Comparison of ENCODE assay signal across 18 cellular contexts in the genomic region with DNA sequence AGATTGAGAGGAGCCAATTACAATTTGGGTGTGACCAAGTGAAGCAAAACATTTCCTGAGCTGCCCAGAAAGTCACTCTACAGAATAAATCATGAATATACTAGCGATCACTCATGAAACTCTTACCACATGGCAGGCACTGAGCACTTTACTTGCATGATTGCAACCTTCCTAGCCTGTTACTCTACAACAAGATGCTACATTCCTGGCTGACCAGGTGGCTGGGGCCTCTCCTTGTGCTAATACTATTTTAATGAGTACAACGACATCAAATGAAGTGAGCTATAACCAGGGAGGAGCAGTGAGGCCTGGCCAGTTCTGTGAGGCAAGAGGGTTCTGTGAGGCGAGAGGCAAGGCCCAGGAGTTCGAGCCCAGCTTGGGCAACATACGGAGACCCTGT.
"Had no signal": no experiment of that assay in that cellular context is flagged by ENCODE, and none has a peak within 500 bp of the region (broad histone marks: within the 10 kb centered on the region; RNA-seq: fewer than 3 reads in every experiment).

No MANE protein-coding gene starts in this region.

- H3K36me3 ChIP-seq: breast epithelium had no signal

- DNase-seq: activated CD4-positive, alpha-beta T cell treated with anti-CD3 and anti-CD28 coated beads for 1 hour; activated CD4-positive, alpha-beta T cell treated with anti-CD3 and anti-CD28 coated beads, Interleukin-2, amount 50 U/mL, for 48 hours; activated CD8-positive, alpha-beta memory T cell treated with anti-CD3 and anti-CD28 coated beads, Interleukin-2, amount 10 ng/mL, durations not matched to agents 7 days and 5 days; activated effector memory CD4-positive, alpha-beta T cell treated with Interleukin-2 at 50 U/mL for 16 hours; activated T-cell treated with anti-CD3 and anti-CD28 coated beads, Interleukin-2, amount 50 U/mL, for 24 hours; left cardiac atrium; naive thymus-derived CD8-positive, alpha-beta T cell; right cardiac atrium; stimulated activated naive B cell treated with anti-CD40 and anti-IgM and Interleukin-4, amounts not matched to agents 10 μg/mL and 1 μg/mL and 100 μg/mL, for 72 hours; substantia nigra; SW 1271; transverse colon had no signal

- H3K27me3 ChIP-seq: breast epithelium, gastroesophageal sphincter, hepatocyte, neutrophil, transverse colon had no signal

- H3K4me1 Mint-ChIP-seq: stimulated activated naive B cell treated with anti-CD40 and anti-IgM and Interleukin-4, amounts not matched to agents 10 μg/mL and 1 μg/mL and 100 μg/mL, for 72 hours had no signal

- H3K27me3 Mint-ChIP-seq: activated CD8-positive, alpha-beta memory T cell treated with anti-CD3 and anti-CD28 coated beads, Interleukin-2, amount 10 ng/mL, durations not matched to agents 7 days and 5 days; activated naive CD8-positive, alpha-beta T cell; activated T-cell treated with anti-CD3 and anti-CD28 coated beads, Interleukin-2, amount 50 U/mL, for 24 hours; naive thymus-derived CD8-positive, alpha-beta T cell; stimulated activated naive B cell treated with anti-CD40 and anti-IgM and Interleukin-4, amounts not matched to agents 10 μg/mL and 1 μg/mL and 100 μg/mL, for 72 hours had no signal

- H3K4me3 ChIP-seq: breast epithelium, gastroesophageal sphincter, hepatocyte, transverse colon had no signal

- H3K4me3 Mint-ChIP-seq: activated CD8-positive, alpha-beta memory T cell treated with anti-CD3 and anti-CD28 coated beads, Interleukin-2, amount 10 ng/mL, durations not matched to agents 7 days and 5 days; activated naive CD8-positive, alpha-beta T cell; activated T-cell treated with anti-CD3 and anti-CD28 coated beads, Interleukin-2, amount 50 U/mL, for 24 hours; naive thymus-derived CD8-positive, alpha-beta T cell; stimulated activated naive B cell treated with anti-CD40 and anti-IgM and Interleukin-4, amounts not matched to agents 10 μg/mL and 1 μg/mL and 100 μg/mL, for 72 hours; T-helper 2 cell treated with Interferon-gamma antibody and Interleukin-4, amounts not matched to agents 5 μg/mL and 100 μg/mL, for 36 hours had no signal

- ATAC-seq: activated CD8-positive, alpha-beta memory T cell treated with anti-CD3 and anti-CD28 coated beads, Interleukin-2, amount 10 ng/mL, durations not matched to agents 7 days and 5 days; gastroesophageal sphincter; left cardiac atrium; naive thymus-derived CD8-positive, alpha-beta T cell; right cardiac atrium; stimulated activated naive B cell treated with anti-CD40 and anti-IgM and Interleukin-4, amounts not matched to agents 10 μg/mL and 1 μg/mL and 100 μg/mL, for 72 hours had no signal

- H3K27ac Mint-ChIP-seq: activated CD8-positive, alpha-beta memory T cell treated with anti-CD3 and anti-CD28 coated beads, Interleukin-2, amount 10 ng/mL, durations not matched to agents 7 days and 5 days; activated naive CD8-positive, alpha-beta T cell; activated T-cell treated with anti-CD3 and anti-CD28 coated beads, Interleukin-2, amount 50 U/mL, for 24 hours; naive thymus-derived CD8-positive, alpha-beta T cell; stimulated activated naive B cell treated with anti-CD40 and anti-IgM and Interleukin-4, amounts not matched to agents 10 μg/mL and 1 μg/mL and 100 μg/mL, for 72 hours; T-helper 2 cell treated with Interferon-gamma antibody and Interleukin-4, amounts not matched to agents 5 μg/mL and 100 μg/mL, for 36 hours had no signal
